Comparison of ENCODE assay signal across 18 cellular contexts in genomic region chr14:103001226-103001625, GRCh38. TPM values are rescaled to one million over a fixed set of nuclear protein-coding genes. Genes with fewer than 3 reads are reported as not detected.
"Had no signal": no experiment of that assay in that cellular context is flagged by ENCODE, and none has a peak within 500 bp of the region (broad histone marks: within the 10 kb centered on the region; RNA-seq: fewer than 3 reads in every experiment).

No MANE protein-coding gene starts in this region.

- DNase-seq: activated B cell treated with CpG ODN at 0.5 μM for 24 hours; activated CD4-positive, alpha-beta T cell treated with anti-CD3 and anti-CD28 coated beads, Interleukin-2, amount 10 ng/mL, durations not matched to agents 24 days and 14 days; activated naive CD4-positive, alpha-beta T cell treated with anti-CD3 and anti-CD28 coated beads, Interleukin-2, amount 10 ng/mL, durations not matched to agents 7 days and 5 days; activated T-cell treated with anti-CD3 and anti-CD28 coated beads for 4 hours; body of pancreas; esophagus squamous epithelium; foreskin keratinocyte; immature natural killer cell; left cardiac atrium; mammary epithelial cell; ovary; small intestine; T-helper 2 cell; thyroid gland had no signal

- ATAC-seq: body of pancreas, foreskin keratinocyte had no signal

- H3K27me3 Mint-ChIP-seq: activated B cell treated with CpG ODN at 0.5 μM for 24 hours; activated CD4-positive, alpha-beta T cell treated with anti-CD3 and anti-CD28 coated beads, Interleukin-2, amount 10 ng/mL, durations not matched to agents 24 days and 14 days; activated naive CD4-positive, alpha-beta T cell treated with anti-CD3 and anti-CD28 coated beads, Interleukin-2, amount 10 ng/mL, durations not matched to agents 7 days and 5 days had no signal

- H3K4me3 Mint-ChIP-seq: activated CD4-positive, alpha-beta T cell treated with anti-CD3 and anti-CD28 coated beads, Interleukin-2, amount 10 ng/mL, durations not matched to agents 24 days and 14 days; activated naive CD4-positive, alpha-beta T cell treated with anti-CD3 and anti-CD28 coated beads, Interleukin-2, amount 10 ng/mL, durations not matched to agents 7 days and 5 days; central memory CD8-positive, alpha-beta T cell; immature natural killer cell; nephron had no signal

- H3K27ac Mint-ChIP-seq: activated B cell treated with CpG ODN at 0.5 μM for 24 hours; activated CD4-positive, alpha-beta T cell treated with anti-CD3 and anti-CD28 coated beads, Interleukin-2, amount 10 ng/mL, durations not matched to agents 24 days and 14 days; activated naive CD4-positive, alpha-beta T cell treated with anti-CD3 and anti-CD28 coated beads, Interleukin-2, amount 10 ng/mL, durations not matched to agents 7 days and 5 days; activated T-helper 2 cell treated with anti-CD3 and anti-CD28 coated beads, Interferon-gamma antibody, Interleukin-2, Interleukin-4, amounts not matched to agents 10 μg/mL and 5 μg/mL and 100 μg/mL, durations not matched to agents 14 hours and 24 hours and 36 hours; immature natural killer cell; nephron had no signal

- H3K9me3 ChIP-seq: body of pancreas, esophagus squamous epithelium, ovary, thyroid gland had no signal

- H3K9me3 Mint-ChIP-seq: activated B cell treated with CpG ODN at 0.5 μM for 24 hours; activated CD4-positive, alpha-beta T cell treated with anti-CD3 and anti-CD28 coated beads, Interleukin-2, amount 10 ng/mL, durations not matched to agents 24 days and 14 days; activated naive CD4-positive, alpha-beta T cell treated with anti-CD3 and anti-CD28 coated beads, Interleukin-2, amount 10 ng/mL, durations not matched to agents 7 days and 5 days; activated T-helper 2 cell treated with anti-CD3 and anti-CD28 coated beads, Interferon-gamma antibody, Interleukin-2, Interleukin-4, amounts not matched to agents 10 μg/mL and 5 μg/mL and 100 μg/mL, durations not matched to agents 14 hours and 24 hours and 36 hours; central memory CD8-positive, alpha-beta T cell; immature natural killer cell; nephron had no signal

- H3K27ac ChIP-seq: body of pancreas, esophagus squamous epithelium, foreskin keratinocyte, ovary, thyroid gland had no signal

- FAIRE-seq: small intestine, TTC549 had no signal

- H3K36me3 Mint-ChIP-seq: activated naive CD4-positive, alpha-beta T cell treated with anti-CD3 and anti-CD28 coated beads, Interleukin-2, amount 10 ng/mL, durations not matched to agents 7 days and 5 days; immature natural killer cell had no signal

- H3K4me1 Mint-ChIP-seq: activated CD4-positive, alpha-beta T cell treated with anti-CD3 and anti-CD28 coated beads, Interleukin-2, amount 10 ng/mL, durations not matched to agents 24 days and 14 days; activated naive CD4-positive, alpha-beta T cell treated with anti-CD3 and anti-CD28 coated beads, Interleukin-2, amount 10 ng/mL, durations not matched to agents 7 days and 5 days; central memory CD8-positive, alpha-beta T cell; immature natural killer cell; nephron had no signal

- H3K4me3 ChIP-seq: body of pancreas, esophagus squamous epithelium, ovary, thyroid gland had no signal

- H3K4me1 ChIP-seq: body of pancreas, foreskin keratinocyte, thyroid gland had no signal

- H3K27me3 ChIP-seq: body of pancreas, esophagus squamous epithelium, foreskin keratinocyte, ovary, thyroid gland had no signal

- H3K36me3 ChIP-seq: ovary had no signal

RNA-seq across cellular contexts. Expression of gene CDC42BPB, which starts 56.1 kb away (rescaled TPM):
- polyA plus RNA-seq: immature natural killer cell had no signal
